1 cellular context compared by ENCODE assay signal in genomic region chr19:3398114-3398899, GRCh38.
TF ChIP-seq lines count a peak whose summit lies in the region.

No MANE protein-coding gene starts in this region.

TF ChIP-seq in HepG2, 621 proteins besides CTCF, POLR2A, EP300 and RAD21 (continued from another document and continues in another):
- TF ChIP-seq ZNF142 (CRISPR knock-in tag; IDR thresholded peaks at IDR 0.05) (peak; percentile 66; the same call in 1 of the 2 replicates), IRF2 (CRISPR knock-in tag; IDR thresholded peaks at IDR 0.05) (peak; percentile 88), SMAD9 (CRISPR knock-in tag; IDR thresholded peaks at IDR 0.05) (no peak; the same call in 1 of the 2 replicates), ZMAT3 (CRISPR knock-in tag; conservative IDR thresholded peaks at IDR 0.05) (no peak; the same call in 1 of the 2 replicates), ZNF496 (CRISPR knock-in tag; IDR thresholded peaks at IDR 0.05; ENCODE audit: insufficient replicate concordance) (no peak), HDAC1 (CRISPR knock-in tag; IDR thresholded peaks at IDR 0.05) (peak; percentile 90), ZNF362 (CRISPR knock-in tag; IDR thresholded peaks at IDR 0.05; ENCODE audit: borderline replicate concordance) (peak; percentile 43; the same call in 1 of the 2 replicates), BCL3 (CRISPR knock-in tag; IDR thresholded peaks at IDR 0.05) (peak; percentile 87), ZNF230 (CRISPR knock-in tag; IDR thresholded peaks at IDR 0.05) (0 out of 2 replicates have a peak, but pooled peaks have one; percentile 44), CENPT (CRISPR knock-in tag; IDR thresholded peaks at IDR 0.05; ENCODE audit: low read depth) (no peak), TRAFD1 (CRISPR knock-in tag; IDR thresholded peaks at IDR 0.05; ENCODE audit: borderline replicate concordance) (no peak), ZNF770 (CRISPR knock-in tag; IDR thresholded peaks at IDR 0.05) (peak; percentile 85), MXD4 (CRISPR knock-in tag; IDR thresholded peaks at IDR 0.05) (peak; percentile 75; the same call in 1 of the 2 replicates), STAG1 (CRISPR knock-in tag; IDR thresholded peaks at IDR 0.05) (no peak; the same call in 1 of the 2 replicates), SIX4 (CRISPR knock-in tag; IDR thresholded peaks at IDR 0.05) (peak; percentile 42; the same call in 1 of the 2 replicates), ZNF775 (CRISPR knock-in tag; IDR thresholded peaks at IDR 0.05; ENCODE audit: borderline replicate concordance) (no peak), KDM5B (CRISPR knock-in tag; IDR thresholded peaks at IDR 0.05; ENCODE audit: borderline replicate concordance) (peak; percentile 70; the same call in 1 of the 2 replicates), BRF2 (CRISPR knock-in tag; IDR thresholded peaks at IDR 0.05) (0 out of 2 replicates have a peak, but pooled peaks have one; percentile 67), FOXA1 (IDR thresholded peaks at IDR 0.05) (no peak), FOXA1 (CRISPR knock-in tag; IDR thresholded peaks at IDR 0.05) (peak; percentile 52), ZMYM3 (CRISPR knock-in tag; IDR thresholded peaks at IDR 0.05) (peak; percentile 96), ZNF296 (CRISPR knock-in tag; conservative IDR thresholded peaks at IDR 0.05) (no peak), TBX3 (IDR thresholded peaks at IDR 0.05; ENCODE audit: borderline replicate concordance) (no peak), ZFP36L2 (CRISPR knock-in tag; IDR thresholded peaks at IDR 0.05) (peak; percentile 51; the same call in 1 of the 2 replicates), BCL6 (CRISPR knock-in tag; IDR thresholded peaks at IDR 0.05) (peak; percentile 92), ELF4 (CRISPR knock-in tag; IDR thresholded peaks at IDR 0.05; ENCODE audit: borderline replicate concordance) (no peak), ZBTB2 (CRISPR knock-in tag; IDR thresholded peaks at IDR 0.05; ENCODE audit: low read depth) (no peak; the same call in 1 of the 2 replicates), SALL2 (CRISPR knock-in tag; IDR thresholded peaks at IDR 0.05) (peak; percentile 87; the same call in 1 of the 2 replicates), FOXO1 (CRISPR knock-in tag; IDR thresholded peaks at IDR 0.05) (peak; percentile 81), THAP9 (CRISPR knock-in tag; IDR thresholded peaks at IDR 0.05; ENCODE audit: borderline replicate concordance) (peak; percentile 84; the same call in 1 of the 2 replicates), ISL2 (CRISPR knock-in tag; IDR thresholded peaks at IDR 0.05) (peak; percentile 70), ZXDC (CRISPR knock-in tag; IDR thresholded peaks at IDR 0.05) (no peak), GABPA (IDR thresholded peaks at IDR 0.05; ENCODE audit: low read depth, low read length) (no peak), GABPA (CRISPR knock-in tag; IDR thresholded peaks at IDR 0.05; ENCODE audit: low read depth) (peak; percentile 27; the same call in 1 of the 2 replicates), MBD4 (IDR thresholded peaks at IDR 0.05; ENCODE audit: borderline replicate concordance, low read length) (no peak), KDM5A (IDR thresholded peaks at IDR 0.05; ENCODE audit: borderline replicate concordance, low read length) (no peak), SP2 (CRISPR knock-in tag; IDR thresholded peaks at IDR 0.05) (no peak), ARNT (IDR thresholded peaks at IDR 0.05) (no peak), ZKSCAN8 (CRISPR knock-in tag; IDR thresholded peaks at IDR 0.05; ENCODE audit: borderline replicate concordance) (peak; percentile 100), ZBTB7B (CRISPR knock-in tag; IDR thresholded peaks at IDR 0.05) (peak; percentile 79), PPARG (CRISPR knock-in tag; conservative IDR thresholded peaks at IDR 0.05) (peak; percentile 83), ZNF367 (CRISPR knock-in tag; IDR thresholded peaks at IDR 0.05; ENCODE audit: borderline replicate concordance) (no peak; the same call in 1 of the 2 replicates), ZNF614 (CRISPR knock-in tag; IDR thresholded peaks at IDR 0.05; ENCODE audit: borderline replicate concordance) (peak; percentile 80; the same call in 1 of the 2 replicates)
